8 cellular contexts compared by ENCODE assay signal in the genomic region with DNA sequence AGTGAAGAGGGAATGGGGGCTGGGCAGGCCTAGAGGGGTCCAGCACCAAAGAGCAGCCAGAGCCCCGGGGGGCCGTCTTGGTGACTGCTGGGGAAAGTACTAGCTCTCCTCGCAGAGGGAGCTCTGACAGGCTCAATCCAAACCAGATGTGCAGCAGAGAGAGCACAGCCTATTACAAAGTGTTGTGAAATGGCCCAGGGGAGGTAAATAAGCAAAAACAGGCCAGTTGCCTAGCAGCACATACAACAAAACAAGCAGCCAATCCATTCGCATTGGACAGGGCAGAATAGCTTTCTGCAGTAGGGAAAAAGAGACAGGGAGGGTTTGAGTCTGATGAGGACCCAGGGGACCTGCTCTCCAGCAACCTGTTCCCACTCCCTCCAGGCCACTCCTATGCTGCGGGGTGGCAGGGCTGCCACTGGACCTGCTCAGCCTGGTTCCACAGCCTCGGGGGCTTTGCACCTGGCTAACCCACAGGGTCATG.
DNase-seq lines count a peak whose midpoint lies in the region; ATAC-seq and TF ChIP-seq lines count a peak whose summit lies in the region.

No MANE protein-coding gene starts in this region.

- peaks cover 6% of the 10 kb centered on the region; the same call in 1 of the 2 replicates for H3K4me1 ChIP-seq in H9 (ENCODE audit: insufficient read depth, low read length)
- H3K4me1 ChIP-seq in SK-N-SH (ENCODE audit: control insufficient read depth in 1 of 2, insufficient read depth in 2 of 2, low read depth in 1 of 2, low read length in 1 of 2), result peaks cover 20 to 25% of the 10 kb centered on the region in 2 experiments
- peaks cover 11% of the 10 kb centered on the region for H3K4me1 ChIP-seq in cardiac muscle cell (ENCODE audit: low read depth)

- CTCF ChIA-PET in SK-N-SH (lab: Yijun Ruan, JAX), result interaction anchor here (0.8 kb wide), 1 partner anchor 8 kb away, joined by 5 read pairs; no protein-coding TSS in a partner anchor

- H3K9ac ChIP-seq in H9 (ENCODE audit: extremely low read depth, insufficient read length, low read length) (no peak overlapping the region), SK-N-SH (no peak overlapping the region)

- no peaks in the 10 kb centered on the region for H3K27me3 Mint-ChIP-seq in H9 (ENCODE audit: low read depth)

- H3F3A ChIP-seq in SK-N-SH (replicated peaks; ENCODE audit: insufficient read depth), result no peaks in the 10 kb centered on the region

- no peak overlapping the region for H4K5ac ChIP-seq in H9 (ENCODE audit: insufficient read length, low read depth, low read length)

- H3K4me1 Mint-ChIP-seq in H9, result peaks cover 41 to 47% of the 10 kb centered on the region in 2 experiments

- WGBS in H9 (ENCODE audit: extremely low coverage, insufficient read length, low lambda C conversion rate), result no CpG with 5 or more reads among the region's 6 CpGs
- 22% methylated on average over 5 of the region's 6 CpGs for WGBS in SK-N-SH (ENCODE audit: low lambda C conversion rate)

- H3K27ac ChIP-seq in H9 (ENCODE audit: insufficient read length, low read depth, low read length) (no peak overlapping the region), SK-N-SH (ENCODE audit: low read depth in 2 of 2, low read length in 1 of 2) (peak overlapping the region in 1 of 2 experiments; percentile 70; a peak in 1 of 4 replicates), cardiac muscle cell (no peak overlapping the region)

- H3K36me3 ChIP-seq in SK-N-SH (replicated peaks in 1 of 2; ENCODE audit: control insufficient read depth in 1 of 2, insufficient read depth in 2 of 2, low read length in 1 of 2) (no peaks in the 10 kb centered on the region), cardiac muscle cell (no peaks in the 10 kb centered on the region)

- no peak overlapping the region for H2BK15ac ChIP-seq in H9 (ENCODE audit: low read depth, low read length)

- H3K9me3 Mint-ChIP-seq in H9, result no peaks in the 10 kb centered on the region; a peak in 1 of 5 replicates

- H3K4me3 Mint-ChIP-seq in H9, result no peak overlapping the region

- peak overlapping the region; percentile 29 for H2BK20ac ChIP-seq in H9 (ENCODE audit: low read depth, low read length, poor library complexity, severe bottlenecking)

- H3T11ph ChIP-seq in H9 (ENCODE audit: low read length), result no peak overlapping the region

- H2BK120ac ChIP-seq in H9 (ENCODE audit: low read depth, low read length, poor library complexity, severe bottlenecking), result no peak overlapping the region

- DNase-seq in H9 (no peak), SK-N-SH (peak; percentile 82), cardiac muscle cell (ENCODE audit: low read depth in 1 of 2, low spot score in 1 of 2) (peak; percentile 30 to 99), skeletal muscle cell (ENCODE audit: low read depth) (peak; percentile 95), activated gamma-delta T cell treated with Interleukin-2 at 50 U/mL for 16 hours (no peak)
- no peak for DNase-seq in effector CD4-positive, alpha-beta T cell

- no peaks in the 10 kb centered on the region for H3K9me2 ChIP-seq in SK-N-SH

- TF ChIP-seq CTCF in H9 (conservative IDR thresholded peaks at IDR 0.05), result no peak
- no peak for TF ChIP-seq CTCF in SK-N-SH (IDR thresholded peaks at IDR 0.05)
- peak; percentile 24 for TF ChIP-seq CTCF in cardiac muscle cell (IDR thresholded peaks at IDR 0.05; ENCODE audit: low read depth, low read length)

- H3K4me3 ChIP-seq in SK-N-SH (ENCODE audit: low read depth in 2 of 2, low read length in 1 of 2) (no peak overlapping the region), cardiac muscle cell (no peak overlapping the region), skeletal muscle cell (ENCODE audit: low read depth, low read length) (no peak overlapping the region)

- no peak overlapping the region for H4K91ac ChIP-seq in H9 (ENCODE audit: insufficient read length, low read depth, low read length)

- no peak overlapping the region for H4K8ac ChIP-seq in H9 (replicated peaks; ENCODE audit: insufficient read length, low read depth, low read length)

- H2BK5ac ChIP-seq in H9 (ENCODE audit: insufficient read length, low read length), result no peak overlapping the region

- H4K20me1 ChIP-seq in H9 (ENCODE audit: control insufficient read depth, insufficient read depth, insufficient read length) (no peaks in the 10 kb centered on the region), SK-N-SH (ENCODE audit: insufficient read depth) (no peaks in the 10 kb centered on the region)

- H2AFZ ChIP-seq in H9 (ENCODE audit: low read length) (no peak overlapping the region), SK-N-SH (ENCODE audit: low read depth) (no peak overlapping the region)

- peak overlapping the region; percentile 26 for H3K14ac ChIP-seq in H9 (ENCODE audit: insufficient read depth, low read length)

- POLR2A ChIA-PET in SK-N-SH (lab: Yijun Ruan, JAX), result interaction anchor here (1.0 kb wide), 1 partner anchor 183 kb away, joined by 3 read pairs; no protein-coding TSS in a partner anchor

- no peaks in the 10 kb centered on the region for H3K27me3 ChIP-seq in H9 (ENCODE audit: insufficient read depth, low read length)
- H3K27me3 ChIP-seq in SK-N-SH (ENCODE audit: insufficient read depth), result no peaks in the 10 kb centered on the region
- H3K27me3 ChIP-seq in cardiac muscle cell, result peaks cover 4% of the 10 kb centered on the region

- peak in 1 of 2 experiments; percentile 90; a peak in 2 of 4 replicates for TF ChIP-seq EP300 in SK-N-SH (IDR thresholded peaks at IDR 0.05; ENCODE audit: borderline replicate concordance in 1 of 2, low read depth in 1 of 2, low read length in 1 of 2)

- no peak overlapping the region for H2AK5ac ChIP-seq in H9 (ENCODE audit: insufficient read length, low read length)

- H3K4me2 ChIP-seq in H9 (ENCODE audit: insufficient read depth, insufficient read length, low read length), result no peak overlapping the region
- peak overlapping the region; percentile 21; the same call in 1 of the 2 replicates for H3K4me2 ChIP-seq in SK-N-SH

- ATAC-seq in GM19035 (IDR thresholded peaks at IDR 0.05; ENCODE audit: unreplicated experiment) (no peak), GM19463 (IDR thresholded peaks at IDR 0.05; ENCODE audit: unreplicated experiment) (no peak)

- H3K27ac Mint-ChIP-seq in H9, result peak overlapping the region in 2 of 3 experiments; percentile 24 to 82; a peak in 3 of 7 replicates

- H3K79me2 ChIP-seq in H9 (ENCODE audit: insufficient read depth, low read length) (no peaks in the 10 kb centered on the region), SK-N-SH (ENCODE audit: insufficient read depth) (no peaks in the 10 kb centered on the region)

- no peak overlapping the region for H3K4ac ChIP-seq in H9 (ENCODE audit: low read depth, low read length)

- no peaks in the 10 kb centered on the region for H3K79me1 ChIP-seq in H9 (ENCODE audit: insufficient read depth, low read depth, low read length, poor library complexity, severe bottlenecking)

- no peaks in the 10 kb centered on the region for H3K23me2 ChIP-seq in H9 (ENCODE audit: insufficient read length, low read depth, low read length, poor library complexity, severe bottlenecking)

- no peak overlapping the region for H2BK12ac ChIP-seq in H9 (ENCODE audit: insufficient read length, low read depth, low read length)

- H3K23ac ChIP-seq in H9 (ENCODE audit: insufficient read length, low read depth, low read length), result no peak overlapping the region

- H3K18ac ChIP-seq in H9 (ENCODE audit: insufficient read length, low read depth, low read length), result peak overlapping the region; percentile 75

- H3K36me3 Mint-ChIP-seq in H9 (ENCODE audit: insufficient read depth in 1 of 3, low read depth in 3 of 3), result peaks cover 0 to 3% (median 2%) of the 10 kb centered on the region in 3 experiments; a peak in 1 of 7 replicates

- TF ChIP-seq RAD21 in SK-N-SH (IDR thresholded peaks at IDR 0.05; ENCODE audit: low read length), result no peak

- H3K9me3 ChIP-seq in H9 (ENCODE audit: control insufficient read depth, low read depth, low read length) (no peaks in the 10 kb centered on the region), SK-N-SH (no peaks in the 10 kb centered on the region), cardiac muscle cell (ENCODE audit: low read depth) (no peaks in the 10 kb centered on the region)

- no peak overlapping the region for H3K56ac ChIP-seq in H9 (ENCODE audit: insufficient read length, low read depth, low read length)

TF ChIP-seq in SK-N-SH, 30 proteins besides CTCF, POLR2A, EP300 and RAD21 (continues in another document):
- peak; percentile 38; the same call in 1 of the 2 replicates for TF ChIP-seq POLR2AphosphoS5 (IDR thresholded peaks at IDR 0.05; ENCODE audit: low read depth, low read length)
- TF ChIP-seq GATA2 (CRISPR knock-in tag; IDR thresholded peaks at IDR 0.05), result peak; percentile 75
- no peak for TF ChIP-seq YY1 (IDR thresholded peaks at IDR 0.05; ENCODE audit: low read depth)
- TF ChIP-seq TCF12 (IDR thresholded peaks at IDR 0.05), result peak; percentile 92
- no peak for TF ChIP-seq MEF2A (IDR thresholded peaks at IDR 0.05; ENCODE audit: borderline replicate concordance, low read depth)
- TF ChIP-seq RXRA (IDR thresholded peaks at IDR 0.05; ENCODE audit: borderline replicate concordance, low read depth), result no peak
- TF ChIP-seq EZH2phosphoT487 (IDR thresholded peaks at IDR 0.05; ENCODE audit: borderline replicate concordance, low read depth), result no peak
- TF ChIP-seq NRF1 (IDR thresholded peaks at IDR 0.05; ENCODE audit: low read depth, low read length), result no peak
- no peak for TF ChIP-seq TAF1 (IDR thresholded peaks at IDR 0.05; ENCODE audit: borderline replicate concordance, low read depth, low read length)
- TF ChIP-seq ELF1 (IDR thresholded peaks at IDR 0.05), result no peak
- TF ChIP-seq FOSL2 (IDR thresholded peaks at IDR 0.05; ENCODE audit: borderline replicate concordance, low read depth), result no peak
- TF ChIP-seq, protein P1, sequence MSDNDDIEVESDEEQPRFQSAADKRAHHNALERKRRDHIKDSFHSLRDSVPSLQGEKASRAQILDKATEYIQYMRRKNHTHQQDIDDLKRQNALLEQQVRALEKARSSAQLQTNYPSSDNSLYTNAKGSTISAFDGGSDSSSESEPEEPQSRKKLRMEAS (IDR thresholded peaks at IDR 0.05; ENCODE audit: low read depth), result no peak
- no peak for TF ChIP-seq MXI1 (IDR thresholded peaks at IDR 0.05; ENCODE audit: low read depth, low read length)
- TF ChIP-seq TEAD4 (IDR thresholded peaks at IDR 0.05; ENCODE audit: borderline replicate concordance, insufficient read depth), result no peak
- TF ChIP-seq FOXJ3 (CRISPR knock-in tag; IDR thresholded peaks at IDR 0.05), result peak; percentile 92
- 0 out of 2 replicates have a peak, but pooled peaks have one; percentile 1 for TF ChIP-seq SMC3 (IDR thresholded peaks at IDR 0.05; ENCODE audit: low read depth, low read length)
- no peak for TF ChIP-seq SIN3A (IDR thresholded peaks at IDR 0.05; ENCODE audit: borderline replicate concordance, low read depth, low read length)
- TF ChIP-seq CHD2 (IDR thresholded peaks at IDR 0.05; ENCODE audit: low read length, partially characterized antibody), result peak; percentile 82

Comparison
In these comparisons a context has a peak if more than half of its experiments do, and no peak if none do; other contexts are left out.
1. DNase-seq: peak in SK-N-SH (single experiment), cardiac muscle cell (2 of 2) and skeletal muscle cell (single experiment); none in H9 (single experiment), effector CD4-positive, alpha-beta T cell (single experiment) and activated gamma-delta T cell treated with Interleukin-2 at 50 U/mL for 16 hours (single experiment).